ENCODE assay signal across 19 cellular contexts in the genomic region with DNA sequence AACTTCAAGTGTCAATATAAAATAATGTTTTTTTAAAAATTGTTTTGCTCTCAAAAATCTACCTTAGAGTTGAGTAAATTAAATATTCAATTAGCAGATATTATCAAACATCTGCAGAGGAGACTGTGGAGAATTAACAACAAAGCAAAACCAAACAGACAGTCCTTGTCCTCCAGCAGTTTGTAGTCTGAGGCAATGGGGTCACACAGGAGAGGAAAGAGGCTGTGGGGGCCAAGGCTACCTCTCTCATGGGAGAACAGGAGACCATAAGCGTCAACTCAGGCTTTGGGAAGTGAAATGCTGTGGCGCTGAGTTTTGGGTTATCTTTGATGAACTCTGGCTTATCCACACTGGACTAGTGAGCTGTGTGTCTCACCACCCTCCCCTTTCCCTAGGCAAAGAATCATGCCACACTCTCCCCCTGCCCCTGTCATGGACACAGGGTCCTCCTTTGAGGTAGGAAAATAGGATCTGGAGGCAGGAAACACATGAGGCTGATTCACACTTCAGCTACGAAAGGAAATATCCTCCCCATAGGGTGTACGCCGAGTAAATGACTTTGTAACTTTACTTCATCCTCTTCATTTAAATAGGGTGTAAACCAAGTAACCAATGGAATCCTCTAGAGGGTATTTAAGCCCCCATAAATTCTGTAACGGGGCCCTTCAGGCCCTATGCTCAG.
"Had no signal": no experiment of that assay in that cellular context is flagged by ENCODE, and none has a peak within 500 bp of the region (broad histone marks: within the 10 kb centered on the region; RNA-seq: fewer than 3 reads in every experiment).

No MANE protein-coding gene starts in this region.

- H3K79me2 ChIP-seq: hepatocyte had no signal

- DNase-seq: activated CD4-positive, CD25-positive, alpha-beta regulatory T cell; activated effector memory CD4-positive, alpha-beta T cell treated with Interleukin-2 at 50 U/mL for 16 hours; effector CD8-positive, alpha-beta T cell; immature natural killer cell; T1000; upper lobe of left lung had no signal

- H3K4me3 ChIP-seq: hepatocyte, mucosa of descending colon, right lobe of liver, skin epidermis, thoracic aorta, upper lobe of left lung had no signal

- H3K4me2 ChIP-seq: hepatocyte had no signal

- H3K4me1 Mint-ChIP-seq: immature natural killer cell had no signal

- H3K27ac Mint-ChIP-seq: activated CD4-positive, alpha-beta memory T cell treated with anti-CD3 and anti-CD28 coated beads for 36 hours; activated naive CD4-positive, alpha-beta T cell treated with anti-CD3 and anti-CD28 coated beads for 36 hours; dendritic cell treated with granulocyte-macrophage colony-stimulating factor and Interleukin-4, amounts not matched to agents 40 ng/mL and 50 ng/mL, for 4 days; immature natural killer cell; memory B cell; nephron progenitor cell; stimulated activated naive B cell treated with anti-CD40 and anti-IgM and Interleukin-4, amounts not matched to agents 10 μg/mL and 1 μg/mL and 100 μg/mL, for 72 hours; T-helper 1 cell treated with Interleukin-12 subunit alpha and Interleukin-12 subunit beta and Interleukin-4 antibody, amounts not matched to agents 30 μg/mL and 1 μg/mL, for 36 hours had no signal

- H3K9ac ChIP-seq: parathyroid adenoma had no signal

- H3K9me3 ChIP-seq: mucosa of descending colon, right lobe of liver, thoracic aorta, upper lobe of left lung had no signal

- H3K36me3 Mint-ChIP-seq: activated CD4-positive, alpha-beta memory T cell treated with anti-CD3 and anti-CD28 coated beads for 36 hours; immature natural killer cell; memory B cell; stimulated activated naive B cell treated with anti-CD40 and anti-IgM and Interleukin-4, amounts not matched to agents 10 μg/mL and 1 μg/mL and 100 μg/mL, for 72 hours had no signal

- H3K27me3 Mint-ChIP-seq: dendritic cell treated with granulocyte-macrophage colony-stimulating factor and Interleukin-4, amounts not matched to agents 40 ng/mL and 50 ng/mL, for 4 days; memory B cell; stimulated activated naive B cell treated with anti-CD40 and anti-IgM and Interleukin-4, amounts not matched to agents 10 μg/mL and 1 μg/mL and 100 μg/mL, for 72 hours had no signal

- H2AFZ ChIP-seq: hepatocyte, parathyroid adenoma had no signal

- H3K36me3 ChIP-seq: right lobe of liver, thoracic aorta, upper lobe of left lung had no signal

- H3K9me3 Mint-ChIP-seq: activated CD4-positive, alpha-beta memory T cell treated with anti-CD3 and anti-CD28 coated beads for 36 hours; activated naive CD4-positive, alpha-beta T cell treated with anti-CD3 and anti-CD28 coated beads for 36 hours; dendritic cell treated with granulocyte-macrophage colony-stimulating factor and Interleukin-4, amounts not matched to agents 40 ng/mL and 50 ng/mL, for 4 days; immature natural killer cell; memory B cell; nephron progenitor cell; stimulated activated naive B cell treated with anti-CD40 and anti-IgM and Interleukin-4, amounts not matched to agents 10 μg/mL and 1 μg/mL and 100 μg/mL, for 72 hours; T-helper 1 cell treated with Interleukin-12 subunit alpha and Interleukin-12 subunit beta and Interleukin-4 antibody, amounts not matched to agents 30 μg/mL and 1 μg/mL, for 36 hours had no signal

- H3K4me3 Mint-ChIP-seq: activated CD4-positive, alpha-beta memory T cell treated with anti-CD3 and anti-CD28 coated beads for 36 hours; activated naive CD4-positive, alpha-beta T cell treated with anti-CD3 and anti-CD28 coated beads for 36 hours; dendritic cell treated with granulocyte-macrophage colony-stimulating factor and Interleukin-4, amounts not matched to agents 40 ng/mL and 50 ng/mL, for 4 days; immature natural killer cell; memory B cell; nephron progenitor cell; stimulated activated naive B cell treated with anti-CD40 and anti-IgM and Interleukin-4, amounts not matched to agents 10 μg/mL and 1 μg/mL and 100 μg/mL, for 72 hours; T-helper 1 cell treated with Interleukin-12 subunit alpha and Interleukin-12 subunit beta and Interleukin-4 antibody, amounts not matched to agents 30 μg/mL and 1 μg/mL, for 36 hours had no signal

- H3K27ac ChIP-seq: hepatocyte, parathyroid adenoma, right lobe of liver, skin epidermis, thoracic aorta, upper lobe of left lung had no signal

- H3K27me3 ChIP-seq: hepatocyte, right lobe of liver, upper lobe of left lung had no signal
